8 cellular contexts compared by ENCODE assay signal in genomic region chr10:95183451-95184230, GRCh38. TPM values are rescaled to one million over a fixed set of nuclear protein-coding genes. Genes with fewer than 3 reads are reported as not detected.
DNase-seq lines count a peak whose midpoint lies in the region; ATAC-seq, FAIRE-seq and TF ChIP-seq lines count a peak whose summit lies in the region.

No MANE protein-coding gene starts in this region.

- H3K56ac ChIP-seq in H1 (replicated peaks; ENCODE audit: insufficient read length, low read depth, low read length): peak overlapping the region; percentile 67

- H3K36me3 ChIP-seq in BJ (ENCODE audit: control insufficient read depth, insufficient read depth, low read length) (no peaks in the 10 kb centered on the region), H1 (ENCODE audit: control insufficient read depth in 2 of 4, insufficient read depth in 4 of 4, low read length in 3 of 4) (no peaks in the 10 kb centered on the region)

- H3K4ac ChIP-seq in H1 (replicated peaks; ENCODE audit: insufficient read length, low read depth, low read length): no peak overlapping the region

- peak in 1 of 2 experiments; percentile 69; a peak in 1 of 3 replicates for TF ChIP-seq EP300 in H1 (IDR thresholded peaks at IDR 0.05; ENCODE audit: borderline replicate concordance in 1 of 2, low read depth in 2 of 2, low read length in 2 of 2)

- peaks cover 0 to 4% (median 0%) of the 10 kb centered on the region in 4 experiments; a peak in 2 of 7 replicates for H3K4me1 ChIP-seq in H1 (replicated peaks in 1 of 4; ENCODE audit: control insufficient read depth in 3 of 4, insufficient read depth in 4 of 4, low read length in 3 of 4)

- TF ChIP-seq POLR2A in GM19099 (IDR thresholded peaks at IDR 0.05; ENCODE audit: extremely low read depth, insufficient read length, low read depth): peak; percentile 29
- TF ChIP-seq POLR2A in H1 (IDR thresholded peaks at IDR 0.05; ENCODE audit: control extremely low read depth in 1 of 2, low read depth in 2 of 2, low read length in 2 of 2): peak in 1 of 2 experiments; percentile 67; a peak in 1 of 3 replicates

- no peak overlapping the region for H2BK120ac ChIP-seq in H1 (replicated peaks; ENCODE audit: low read depth, low read length)

- no peaks in the 10 kb centered on the region for H3K79me2 ChIP-seq in H1 (ENCODE audit: control insufficient read depth in 1 of 2, insufficient read depth in 2 of 2, low read length in 2 of 2)

- H3K18ac ChIP-seq in H1 (ENCODE audit: extremely low read depth, low read length): peak overlapping the region; percentile 89

- no peak overlapping the region for H2AK5ac ChIP-seq in H1 (ENCODE audit: low read depth, low read length)

- H3K79me1 ChIP-seq in H1 (ENCODE audit: low read depth, low read length): no peaks in the 10 kb centered on the region

- no peaks in the 10 kb centered on the region; the same call in 1 of the 2 replicates for H3K23me2 ChIP-seq in H1 (ENCODE audit: low read depth, low read length)

- FAIRE-seq in H1 (lab: Jason Lieb, UNC): no peak

- H3K23ac ChIP-seq in H1 (ENCODE audit: insufficient read length): no peak overlapping the region

- H3K14ac ChIP-seq in H1 (ENCODE audit: insufficient read length): no peak overlapping the region

- H4K20me1 ChIP-seq in H1 (replicated peaks in 1 of 2; ENCODE audit: control insufficient read depth in 1 of 2, insufficient read depth in 2 of 2, low read length in 2 of 2): no peaks in the 10 kb centered on the region

- H3K27me3 ChIP-seq in BJ (ENCODE audit: control insufficient read depth, insufficient read depth, low read length): no peaks in the 10 kb centered on the region
- H3K27me3 ChIP-seq in H1 (replicated peaks in 1 of 4; ENCODE audit: control insufficient read depth in 3 of 4, extremely low read depth in 1 of 4, insufficient read depth in 3 of 4, low read length in 3 of 4): no peaks in the 10 kb centered on the region

- H2BK20ac ChIP-seq in H1 (ENCODE audit: low read length): 0 out of 2 replicates have a peak overlapping the region, but pooled peaks have one; percentile 52

- peak overlapping the region; percentile 88 for H2BK12ac ChIP-seq in H1 (ENCODE audit: low read depth, low read length)

- H3K4me3 ChIP-seq in BJ (ENCODE audit: low read depth, low read length) (peak overlapping the region; percentile 52), H1 (ENCODE audit: extremely low read depth in 1 of 4, insufficient read depth in 2 of 4, low read depth in 3 of 4, low read length in 4 of 4) (peak overlapping the region; percentile 45 to 67 (median 62))

- H4K91ac ChIP-seq in H1 (replicated peaks; ENCODE audit: insufficient read length, low read length): peak overlapping the region; percentile 71

- no peak overlapping the region; the same call in 1 of the 2 replicates for H2AFZ ChIP-seq in H1 (ENCODE audit: low read length)

- H4K8ac ChIP-seq in H1 (ENCODE audit: extremely low read depth, insufficient read depth, low read length): peak overlapping the region; percentile 89; the same call in 1 of the 2 replicates

- H2BK5ac ChIP-seq in H1 (ENCODE audit: low read depth, low read length): peak overlapping the region; percentile 92; the same call in 1 of the 2 replicates

- CTCF ChIA-PET in BJ (lab: Yijun Ruan, JAX) (interaction anchor here (0.8 to 2.8 kb wide), 14 partner anchors 9 to 183 kb away, joined by 3 to 15 read pairs (median 5); no protein-coding TSS in a partner anchor), H1 (lab: Charles Lee; ENCODE audit: partially characterized antibody) (interaction anchor here (0.7 to 10.3 kb wide), 13 partner anchors 12 to 179 kb away, joined by 3 to 90 read pairs (median 3); no protein-coding TSS in a partner anchor)

- WGBS in H1 (ENCODE audit: extremely low coverage in 1 of 2, insufficient coverage in 1 of 2, insufficient read length in 1 of 2, insufficient replicate concordance in 2 of 2, low coverage in 1 of 2, low lambda C conversion rate in 2 of 2, missing lambda C conversion rate in 1 of 2), 2 experiments: 12% methylated on average over 72 of the region's 80 CpGs; no CpG with 5 or more reads in 1 of the 2 experiments

- peak overlapping the region; percentile 95 for H4K5ac ChIP-seq in H1 (ENCODE audit: insufficient read length, low read depth, low read length)

- peak overlapping the region; percentile 63; the same call in 1 of the 2 replicates for H2BK15ac ChIP-seq in H1 (ENCODE audit: low read length)

- peak; percentile 86 for TF ChIP-seq CTCF in BJ (IDR thresholded peaks at IDR 0.05; ENCODE audit: insufficient read depth, low read depth, low read length)
- peak; percentile 84 to 98 (median 86) for TF ChIP-seq CTCF in H1 (IDR thresholded peaks at IDR 0.05; ENCODE audit: control extremely low read depth in 1 of 3, insufficient read depth in 1 of 3, low read depth in 1 of 3, low read length in 3 of 3)

- no peaks in the 10 kb centered on the region for H3K9me3 ChIP-seq in H1 (ENCODE audit: insufficient read depth in 2 of 2, low read depth in 1 of 2, low read length in 1 of 2)

- peak overlapping the region; percentile 71 for H3K27ac ChIP-seq in H1 (ENCODE audit: low read depth, low read length)

- DNase-seq in BJ (ENCODE audit: low read depth): peak; percentile 18
- peak; percentile 57 for DNase-seq in NCI-H774 (lab: John Stamatoyannopoulos, UW)
- peak; percentile 1 to 49 for DNase-seq in activated CD8-positive, alpha-beta memory T cell treated with anti-CD3 and anti-CD28 coated beads for 1 hour (ENCODE audit: extremely low read depth in 1 of 2, low read depth in 1 of 2)
- DNase-seq in H1 (ENCODE audit: low read depth in 1 of 2, low spot score in 2 of 2): peak; percentile 51 to 96
- DNase-seq in mesenteric fat pad (ENCODE audit: low spot score): peak; percentile 96
- DNase-seq in stimulated activated CD8-positive, alpha-beta memory T cell treated with anti-CD3 and anti-CD28 coated beads, Interleukin-15, amount 100 ng/mL, for 24 hours (ENCODE audit: low read depth): peak; percentile 60

- POLR2A ChIA-PET in BJ (lab: Charles Lee): no interaction called here
- POLR2A ChIA-PET in H1 (lab: Charles Lee; ENCODE audit: partially characterized antibody): interaction anchor here (0.9 to 2.4 kb wide), 4 partner anchors 11 to 47 kb away, joined by 3 to 10 read pairs (median 4); no protein-coding TSS in a partner anchor

- peak; percentile 76 to 83 for TF ChIP-seq RAD21 in H1 (IDR thresholded peaks at IDR 0.05 in 1 of 2, conservative IDR thresholded peaks at IDR 0.05 in 1 of 2; ENCODE audit: low read depth in 2 of 2, low read length in 2 of 2)

- ATAC-seq in HG03342 (IDR thresholded peaks at IDR 0.05; ENCODE audit: unreplicated experiment): peak; percentile 95

- H3K9ac ChIP-seq in H1 (replicated peaks in 1 of 4; ENCODE audit: extremely low read depth in 1 of 4, low read depth in 3 of 4, low read length in 3 of 4): peak overlapping the region; percentile 66 to 87 (median 73); a peak in 6 of 7 replicates

- H3K4me2 ChIP-seq in H1 (ENCODE audit: insufficient read depth in 1 of 2, low read depth in 2 of 2, low read length in 2 of 2): peak overlapping the region; percentile 57 to 72

TF ChIP-seq in H1, 55 proteins besides CTCF, POLR2A, EP300 and RAD21 (continues in another document):
- TF ChIP-seq GTF2F1 (IDR thresholded peaks at IDR 0.05; ENCODE audit: borderline replicate concordance, low read depth, low read length): peak; percentile 42; the same call in 1 of the 2 replicates
- no peak for TF ChIP-seq ZNF274 (IDR thresholded peaks at IDR 0.05; ENCODE audit: borderline replicate concordance, extremely low read depth, low read length)
- peak; percentile 70 for TF ChIP-seq MAX (IDR thresholded peaks at IDR 0.05)
- no peak for TF ChIP-seq POU5F1 (IDR thresholded peaks at IDR 0.05; ENCODE audit: low read depth, low read length)
- no peak for TF ChIP-seq JUN (IDR thresholded peaks at IDR 0.05; ENCODE audit: low read depth, low read length)
- peak; percentile 57 to 81; a peak in 3 of 4 replicates for TF ChIP-seq HDAC2 (IDR thresholded peaks at IDR 0.05; ENCODE audit: borderline replicate concordance in 1 of 2, low read depth in 2 of 2, low read length in 2 of 2)
- TF ChIP-seq BACH1 (IDR thresholded peaks at IDR 0.05; ENCODE audit: low read length): peak; percentile 71; the same call in 1 of the 2 replicates
- 0 out of 2 replicates have a peak, but pooled peaks have one; percentile 36 for TF ChIP-seq RFX5 (IDR thresholded peaks at IDR 0.05; ENCODE audit: borderline replicate concordance, low read depth, low read length)
- no peak for TF ChIP-seq SP1 (IDR thresholded peaks at IDR 0.05; ENCODE audit: low read depth, low read length)
- peak; percentile 54 for TF ChIP-seq E2F6 (IDR thresholded peaks at IDR 0.05)
- peak; percentile 85 for TF ChIP-seq TBP (IDR thresholded peaks at IDR 0.05; ENCODE audit: low read depth, low read length)
- TF ChIP-seq POLR2AphosphoS5 (IDR thresholded peaks at IDR 0.05; ENCODE audit: low read depth, low read length): peak; percentile 24; the same call in 1 of the 2 replicates
- TF ChIP-seq NANOG (IDR thresholded peaks at IDR 0.05; ENCODE audit: insufficient read depth, low read depth, low read length, poor library complexity, severe bottlenecking): peak; percentile 24
- 0 out of 2 replicates have a peak, but pooled peaks have one; percentile 56 for TF ChIP-seq YY1 (IDR thresholded peaks at IDR 0.05; ENCODE audit: low read depth, low read length)

RNA-seq across cellular contexts. Expression of gene ACSM6, which starts 10.4 kb away (rescaled TPM):
- polyA plus RNA-seq in BJ (2011; rRNA removed): not detected in 2 replicates
- polyA minus RNA-seq in BJ (2011; rRNA and poly(A)+ RNA removed): not detected in 2 replicates
- total RNA-seq in H1 (2021; fragmentation: NEBNext Ultra II Directional; extraction: Animal tissue kit (Norgen Biotek cat#: 25700)): 0.27 TPM in 1 of 2 replicates, not detected in the other
- 0.30 and 0.33 TPM in 2 replicates for polyA plus RNA-seq in H1 (2011; rRNA removed)
- 0.28 TPM for polyA plus RNA-seq in H1 (2011; cell fraction: cytosol; rRNA removed)
- polyA plus RNA-seq in H1 (2011; cell fraction: nucleus; rRNA removed): 0.34 TPM
- polyA plus RNA-seq in H1 (2012, experiment 1 of 2): 0.11 to 0.14 TPM (median 0.13 TPM) in 3 of 4 replicates, not detected in the other
- not detected for polyA plus RNA-seq in H1 (2012, experiment 2 of 2)
- 0.20 TPM for polyA plus RNA-seq in H1 (2013, experiment 1 of 2)
- polyA plus RNA-seq in H1 (2013, experiment 2 of 2): 0.18 TPM
- polyA minus RNA-seq in H1 (2011; rRNA and poly(A)+ RNA removed): 0.41 TPM in 1 of 2 replicates, not detected in the other
- polyA minus RNA-seq in H1 (2011; cell fraction: cytosol; rRNA and poly(A)+ RNA removed): not detected
- polyA minus RNA-seq in H1 (2011; cell fraction: nucleus; rRNA and poly(A)+ RNA removed): not detected
- total RNA-seq in mesenteric fat pad: not detected

Comparison
In these comparisons a context has a peak if more than half of its experiments do, and no peak if none do; other contexts are left out.
1. Peak in every context shown above with its lines: DNase-seq, ATAC-seq, H3K4me3 ChIP-seq and H3K27ac ChIP-seq.
2. DNase-seq: peak in every context shown above with its lines; median percentile 96 in mesenteric fat pad; 74 in H1; 60 in stimulated activated CD8-positive, alpha-beta memory T cell treated with anti-CD3 and anti-CD28 coated beads, Interleukin-15, amount 100 ng/mL, for 24 hours; 57 in NCI-H774; 25 in activated CD8-positive, alpha-beta memory T cell treated with anti-CD3 and anti-CD28 coated beads for 1 hour; 18 in BJ.